ENCODE assay signal across 16 cellular contexts in the genomic region with DNA sequence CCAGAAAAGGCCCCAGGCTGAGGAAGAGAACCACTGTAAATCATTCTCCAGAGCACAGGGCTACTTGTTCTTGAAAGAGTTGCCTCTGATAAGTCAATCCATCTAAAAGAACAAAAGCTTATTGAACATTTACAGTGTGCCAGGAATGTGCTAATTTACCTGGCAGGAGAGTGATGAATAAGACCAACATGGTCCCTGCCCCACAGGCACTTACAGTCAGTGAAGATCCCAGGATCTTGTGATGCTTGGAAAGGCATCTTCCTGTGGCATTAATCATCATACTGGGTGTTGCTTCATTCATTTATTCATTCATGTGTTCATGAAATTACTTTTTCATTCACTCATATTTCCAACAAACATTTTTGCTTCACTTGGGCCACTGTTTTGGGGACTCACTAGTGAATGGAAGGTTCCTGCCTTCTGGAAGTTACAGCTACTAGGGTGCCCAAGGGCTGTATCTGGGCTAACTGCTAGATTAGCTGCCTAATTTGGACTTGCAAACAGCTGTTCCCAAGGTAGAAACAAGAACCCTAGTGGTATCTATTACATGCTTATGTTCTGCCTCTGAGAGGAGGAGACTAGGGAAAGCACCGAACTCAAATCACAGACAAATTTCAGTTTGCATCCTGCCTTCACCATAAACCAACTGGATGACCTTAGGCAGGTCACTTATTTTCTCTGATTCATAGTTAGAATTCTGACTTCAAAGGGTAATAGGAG.
DNase-seq lines count a peak whose midpoint lies in the region; ATAC-seq and TF ChIP-seq lines count a peak whose summit lies in the region.
"Had no signal": no experiment of that assay in that cellular context is flagged by ENCODE, and none has a peak within 500 bp of the region (broad histone marks: within the 10 kb centered on the region; RNA-seq: fewer than 3 reads in every experiment).

No MANE protein-coding gene starts in this region.

- H3K4me2 ChIP-seq in PC-3 (ENCODE audit: low read length) = no peak overlapping the region

- H3K4me3 ChIP-seq in PC-3 (ENCODE audit: low read length) = no peak overlapping the region
- H3K4me3 ChIP-seq in esophagus (ENCODE audit: low read depth in 1 of 2, low read length in 2 of 2) = no peak overlapping the region
- no peak overlapping the region for H3K4me3 ChIP-seq in spleen
- H3K4me3 ChIP-seq: HAP-1 had no signal

- TF ChIP-seq POLR2A in spleen (IDR thresholded peaks at IDR 0.05) = no peak

- H3K4me3 Mint-ChIP-seq in CD4-positive, alpha-beta T cell = no peak overlapping the region
- H3K4me3 Mint-ChIP-seq in natural killer cell = no peak overlapping the region
- H3K4me3 Mint-ChIP-seq: stimulated activated memory B cell treated with anti-CD40 and anti-IgM and Interleukin-4, amounts not matched to agents 10 μg/mL and 1 μg/mL and 100 μg/mL, for 72 hours had no signal

- no peak overlapping the region for H3K27ac ChIP-seq in CD4-positive, alpha-beta T cell (ENCODE audit: low read depth, low read length)
- H3K27ac ChIP-seq in PC-3 (ENCODE audit: low read length) (no peak overlapping the region), esophagus (ENCODE audit: low read depth in 2 of 2, low read length in 1 of 2) (peak overlapping the region; percentile 29 to 45), spleen (peak overlapping the region in 3 of 8 donors; percentile 22 to 59 (median 40))
- H3K27ac ChIP-seq: parathyroid adenoma had no signal

- CTCF ChIA-PET in CD4-positive, alpha-beta T cell (lab: Charles Lee) = no interaction called here
- CTCF ChIA-PET in PC-3 (lab: Charles Lee) = no interaction called here

- no peaks in the 10 kb centered on the region for H3K9me3 Mint-ChIP-seq in CD4-positive, alpha-beta T cell
- H3K9me3 Mint-ChIP-seq in natural killer cell = no peaks in the 10 kb centered on the region
- H3K9me3 Mint-ChIP-seq: stimulated activated memory B cell treated with anti-CD40 and anti-IgM and Interleukin-4, amounts not matched to agents 10 μg/mL and 1 μg/mL and 100 μg/mL, for 72 hours had no signal

- intact Hi-C loops in CD4-positive, alpha-beta T cell (cut with DNase I, micrococcal nuclease) = loop anchor here in 1 of 2 experiments (10.0 kb wide), 1 partner anchor 812 kb away; no protein-coding TSS in a partner anchor
- intact Hi-C loops in PC-3 (cut with micrococcal nuclease) = no loop called here
- intact Hi-C loops in natural killer cell (cut with micrococcal nuclease) = no loop called here
- intact Hi-C loops in spleen (cut with DNase I; ENCODE audit: low total_unique reads) = no loop called here

- H3K27ac Mint-ChIP-seq in CD4-positive, alpha-beta T cell = peak overlapping the region; percentile 64
- peak overlapping the region; percentile 70 to 78 for H3K27ac Mint-ChIP-seq in natural killer cell
- H3K27ac Mint-ChIP-seq: stimulated activated memory B cell treated with anti-CD40 and anti-IgM and Interleukin-4, amounts not matched to agents 10 μg/mL and 1 μg/mL and 100 μg/mL, for 72 hours had no signal

- BruUV-seq in PC-3 (replicated peaks; lab: Mats Ljungman, UMichigan) = no TSS peak

- no peak overlapping the region for H3K9ac ChIP-seq in PC-3 (ENCODE audit: low read length)
- H3K9ac ChIP-seq: parathyroid adenoma had no signal

- peaks cover 68% of the 10 kb centered on the region for H3K79me2 ChIP-seq in PC-3 (ENCODE audit: low read length)
- H3K79me2 ChIP-seq: parathyroid adenoma had no signal

- 87 to 96% methylated on average over 1 of the region's 1 CpG for WGBS in esophagus, 2 donors
- 80 to 97% (median 89%) methylated on average over 1 of the region's 1 CpG for WGBS in spleen, 5 donors

- H3K36me3 ChIP-seq in PC-3 (ENCODE audit: low read depth, low read length) (peaks cover 70% of the 10 kb centered on the region), esophagus (ENCODE audit: control insufficient read depth in 2 of 2, insufficient read depth in 2 of 2, low read length in 1 of 2) (peaks cover 2 to 3% of the 10 kb centered on the region in 2 donors), spleen (peaks cover 0 to 51% (median 24%) of the 10 kb centered on the region in 6 donors)
- H3K36me3 ChIP-seq: BE2C, HAP-1 had no signal

- ATAC-seq in CD4-positive, alpha-beta T cell (ENCODE audit: poor library complexity) = no peak
- ATAC-seq in PC-3 (peak; percentile 8; the same call in 1 of the 2 replicates), natural killer cell (no peak), HG03135 (IDR thresholded peaks at IDR 0.05; ENCODE audit: unreplicated experiment) (no peak), HG03520 (IDR thresholded peaks at IDR 0.05; ENCODE audit: unreplicated experiment) (no peak)
- ATAC-seq: left ventricle myocardium superior had no signal

- H3K9me2 ChIP-seq in PC-3 (replicated peaks; ENCODE audit: low read length) = no peaks in the 10 kb centered on the region

- H3K36me3 Mint-ChIP-seq in CD4-positive, alpha-beta T cell (ENCODE audit: low read depth) = peaks cover 90% of the 10 kb centered on the region
- peaks cover 7% of the 10 kb centered on the region for H3K36me3 Mint-ChIP-seq in natural killer cell

- no peak for TF ChIP-seq CTCF in CD4-positive, alpha-beta T cell (IDR thresholded peaks at IDR 0.05)
- TF ChIP-seq CTCF in PC-3 (conservative IDR thresholded peaks at IDR 0.05; ENCODE audit: low read depth, low read length) (no peak), natural killer cell (IDR thresholded peaks at IDR 0.05) (no peak), spleen (IDR thresholded peaks at IDR 0.05 in 8 of 11, conservative IDR thresholded peaks at IDR 0.05 in 3 of 11) (no peak)

- no peaks in the 10 kb centered on the region for H3K9me3 ChIP-seq in CD4-positive, alpha-beta T cell (ENCODE audit: control insufficient read depth, low read length)
- H3K9me3 ChIP-seq in PC-3 (ENCODE audit: low read length) = no peaks in the 10 kb centered on the region
- H3K9me3 ChIP-seq in esophagus (ENCODE audit: control insufficient read depth in 2 of 2, insufficient read depth in 1 of 2, low read depth in 1 of 2, low read length in 1 of 2) = no peaks in the 10 kb centered on the region
- peaks cover 0 to 9% (median 0%) of the 10 kb centered on the region in 8 donors for H3K9me3 ChIP-seq in spleen
- H3K9me3 ChIP-seq: BE2C had no signal

- H2AFZ ChIP-seq in PC-3 (ENCODE audit: low read length) = no peak overlapping the region
- H2AFZ ChIP-seq: parathyroid adenoma had no signal

- peaks cover 26% of the 10 kb centered on the region for H3K4me1 Mint-ChIP-seq in CD4-positive, alpha-beta T cell (ENCODE audit: low read depth)
- peaks cover 58 to 62% of the 10 kb centered on the region in 2 donors for H3K4me1 Mint-ChIP-seq in natural killer cell

- H3F3A ChIP-seq in PC-3 (ENCODE audit: low read length, unreplicated experiment) = peaks cover 2% of the 10 kb centered on the region

- H4K20me1 ChIP-seq in PC-3 (ENCODE audit: low read length) = no peaks in the 10 kb centered on the region

- H3K27me3 ChIP-seq in CD4-positive, alpha-beta T cell (ENCODE audit: control insufficient read depth, insufficient read depth, low read length) = no peaks in the 10 kb centered on the region
- H3K27me3 ChIP-seq in PC-3 (ENCODE audit: low read length) (no peaks in the 10 kb centered on the region), esophagus (ENCODE audit: control insufficient read depth in 1 of 2, insufficient read depth in 2 of 2, low read length in 2 of 2) (no peaks in the 10 kb centered on the region), spleen (replicated peaks in 1 of 7) (no peaks in the 10 kb centered on the region)
- H3K27me3 ChIP-seq: BE2C had no signal

- no peaks in the 10 kb centered on the region for H3K27me3 Mint-ChIP-seq in CD4-positive, alpha-beta T cell
- H3K27me3 Mint-ChIP-seq in natural killer cell (ENCODE audit: low read depth in 2 of 2) = no peaks in the 10 kb centered on the region
- H3K27me3 Mint-ChIP-seq: stimulated activated memory B cell treated with anti-CD40 and anti-IgM and Interleukin-4, amounts not matched to agents 10 μg/mL and 1 μg/mL and 100 μg/mL, for 72 hours had no signal

- H3K4me1 ChIP-seq in PC-3 (ENCODE audit: insufficient read depth, low read length) (peaks cover 26% of the 10 kb centered on the region), esophagus (ENCODE audit: control insufficient read depth in 2 of 2, insufficient read depth in 2 of 2, low read length in 1 of 2) (no peaks in the 10 kb centered on the region), spleen (peaks cover 1 to 60% (median 21%) of the 10 kb centered on the region in 6 donors)
- H3K4me1 ChIP-seq: BE2C, HAP-1, parathyroid adenoma had no signal

- POLR2A ChIA-PET in CD4-positive, alpha-beta T cell (lab: Charles Lee) = no interaction called here
- POLR2A ChIA-PET in PC-3 (lab: Charles Lee; ENCODE audit: unreplicated experiment) = no interaction called here

- DNase-seq in CD4-positive, alpha-beta T cell = no peak
- DNase-seq in PC-3 (no peak), natural killer cell (no peak), HUDEP-2 (lab: John Stamatoyannopoulos, UW; ENCODE audit: unreplicated experiment in 76 of 76) (no peak), spleen (no peak)
- DNase-seq: activated CD4-positive, alpha-beta T cell treated with anti-CD3 and anti-CD28 coated beads, Interleukin-2, amount 50 U/mL, for 48 hours; BE2C; left ventricle myocardium superior; NCI-H446; stimulated activated CD4-positive, alpha-beta T cell treated with anti-CD3 and anti-CD28 coated beads, Interleukin-1b, Interleukin-23, amount 100 ng/mL, for 48 hours had no signal

Comparison
In these comparisons a context has a peak if more than half of its experiments do, and no peak if none do; other contexts are left out.
1. H3K27ac ChIP-seq: peak in esophagus (2 of 2); none in CD4-positive, alpha-beta T cell (single experiment) and PC-3 (single experiment).